10 cellular contexts compared by ENCODE assay signal in genomic region chr4:125244848-125245450, GRCh38.
DNase-seq lines count a peak whose midpoint lies in the region; ATAC-seq and TF ChIP-seq lines count a peak whose summit lies in the region.
"Had no signal": no experiment of that assay in that cellular context is flagged by ENCODE, and none has a peak within 500 bp of the region (broad histone marks: within the 10 kb centered on the region; RNA-seq: fewer than 3 reads in every experiment).

No MANE protein-coding gene starts in this region.

- H3K9me3 ChIP-seq in left ventricle myocardium inferior (replicated peaks) (no peaks in the 10 kb centered on the region), uterus (no peaks in the 10 kb centered on the region)

- H3K4me3 ChIP-seq in left ventricle myocardium inferior = no peak overlapping the region
- no peak overlapping the region for H3K4me3 ChIP-seq in uterus

- DNase-seq in left ventricle myocardium inferior = no peak
- DNase-seq in left cardiac atrium = no peak
- DNase-seq in amniotic epithelial cell (ENCODE audit: low read depth) = peak; percentile 26
- peak; percentile 55 for DNase-seq in inferior parietal cortex (ENCODE audit: extremely low spot score)
- no peak for DNase-seq in uterus
- DNase-seq in DMS79 (lab: John Stamatoyannopoulos, UW) = no peak
- DNase-seq in T-helper 1 cell = no peak
- DNase-seq: activated naive CD4-positive, alpha-beta T cell treated with Interleukin-2 at 50 U/mL for 16 hours; Calu3 had no signal

- no peak overlapping the region for H3K27ac ChIP-seq in left ventricle myocardium inferior (replicated peaks)
- no peak overlapping the region for H3K27ac ChIP-seq in uterus

- H3K36me3 ChIP-seq in left ventricle myocardium inferior = no peaks in the 10 kb centered on the region
- H3K36me3 ChIP-seq in uterus = no peaks in the 10 kb centered on the region

- H3K4me1 ChIP-seq in left ventricle myocardium inferior (no peaks in the 10 kb centered on the region), uterus (no peaks in the 10 kb centered on the region)

- H3K27me3 ChIP-seq in left ventricle myocardium inferior (ENCODE audit: low read depth) (no peaks in the 10 kb centered on the region), uterus (no peaks in the 10 kb centered on the region)

- intact Hi-C loops in left ventricle myocardium inferior (cut with micrococcal nuclease) (loop anchor here (5.0 kb wide), 1 partner anchor 913 kb away; no protein-coding TSS in a partner anchor), left cardiac atrium (cut with DNase I) (loop anchor here (2.0 to 5.0 kb wide), 2 partner anchors 910 to 913 kb away; no protein-coding TSS in a partner anchor), uterus (cut with DNase I; ENCODE audit: low total_unique reads) (no loop called here)

- ATAC-seq in left cardiac atrium (no peak), GM19463 (IDR thresholded peaks at IDR 0.05; ENCODE audit: unreplicated experiment) (no peak)

- TF ChIP-seq CTCF in left ventricle myocardium inferior (IDR thresholded peaks at IDR 0.05; ENCODE audit: borderline replicate concordance) = peak; percentile 61
- peak in 3 of 4 experiments; percentile 10 to 35 (median 12) for TF ChIP-seq CTCF in uterus (IDR thresholded peaks at IDR 0.05)

- TF ChIP-seq POLR2A in uterus (IDR thresholded peaks at IDR 0.05) = no peak

Comparison
In these comparisons a context has a peak if more than half of its experiments do, and no peak if none do; other contexts are left out.
1. DNase-seq: peak in amniotic epithelial cell (single experiment) and inferior parietal cortex (single experiment); none in left ventricle myocardium inferior (single experiment), left cardiac atrium (single experiment), uterus (0 of 2), DMS79 (single experiment) and T-helper 1 cell (0 of 5).